Comparison of ENCODE assay signal across 2 cellular contexts in the genomic region with DNA sequence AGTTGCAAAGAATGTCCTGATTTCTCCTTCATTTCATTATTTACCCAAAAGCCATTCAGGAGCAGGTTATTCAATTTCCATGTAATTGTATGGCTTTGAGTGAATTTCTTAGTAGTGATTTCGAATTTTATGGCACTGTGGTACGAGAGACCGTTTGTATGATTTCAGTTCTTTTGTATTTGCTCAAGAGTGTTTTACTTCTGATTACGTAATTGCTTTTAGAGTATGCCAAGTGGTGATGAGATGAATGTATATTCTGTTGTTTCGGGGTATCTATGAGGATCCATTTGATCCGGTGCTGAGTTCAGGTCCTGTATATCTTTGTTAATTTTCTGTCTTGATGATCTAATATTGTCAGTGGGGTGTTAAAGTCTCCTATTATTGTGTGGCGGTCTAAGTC.
TF ChIP-seq lines count a peak whose summit lies in the region.

No MANE protein-coding gene starts in this region.

TF ChIP-seq in HepG2, 621 proteins besides CTCF, POLR2A, EP300 and RAD21:
- TF ChIP-seq ZNF589 (CRISPR knock-in tag; conservative IDR thresholded peaks at IDR 0.05) (no peak), CEBPB (IDR thresholded peaks at IDR 0.05; ENCODE audit: borderline replicate concordance, low read depth, low read length) (peak; percentile 67; the same call in 1 of the 2 replicates)

TF ChIP-seq in IMR-90, 13 proteins besides CTCF, POLR2A, EP300 and RAD21:
- peak; percentile 57 for TF ChIP-seq CEBPB (IDR thresholded peaks at IDR 0.05; ENCODE audit: low read depth, low read length)
- TF ChIP-seq MAZ (IDR thresholded peaks at IDR 0.05; ENCODE audit: borderline replicate concordance, low read depth, low read length) = no peak
TF ChIP-seq in IMR-90: peak in this region for 1.
